ENCODE assay signal across 17 cellular contexts in genomic region chr6:105794870-105795269, GRCh38.
A peak's percentile ranks its signal among the peaks of the same experiment; 100 is the strongest.
DNase-seq lines count a peak whose midpoint lies in the region; ATAC-seq and TF ChIP-seq lines count a peak whose summit lies in the region.
"Had no signal": no experiment of that assay in that cellular context is flagged by ENCODE, and none has a peak within 500 bp of the region (broad histone marks: within the 10 kb centered on the region; RNA-seq: fewer than 3 reads in every experiment).

No MANE protein-coding gene starts in this region.

- CTCF ChIA-PET in activated CD8-positive, alpha-beta T cell treated with anti-CD3 and anti-CD28 coated beads for 36 hours (lab: Charles Lee), result no interaction called here
- CTCF ChIA-PET in activated CD8-positive, alpha-beta T cell treated with anti-CD3 and anti-CD28 coated beads, Interleukin-2, amount 10 ng/mL, durations not matched to agents 7 days and 5 days (lab: Charles Lee), result no interaction called here
- CTCF ChIA-PET in PC-9 (lab: Charles Lee), result interaction anchor here (0.6 kb wide), 1 partner anchor 299 kb away, joined by 3 read pairs; no protein-coding TSS in a partner anchor

- H3K9me2 ChIP-seq in PC-9 (ENCODE audit: insufficient read depth), result no peaks in the 10 kb centered on the region

- no peak for TF ChIP-seq CTCF in activated CD8-positive, alpha-beta T cell treated with anti-CD3 and anti-CD28 coated beads for 36 hours (IDR thresholded peaks at IDR 0.05)
- TF ChIP-seq CTCF in GM10266 (IDR thresholded peaks at IDR 0.05; ENCODE audit: control insufficient read depth, insufficient read depth, low read depth, missing control alignments) (no peak), PC-9 (conservative IDR thresholded peaks at IDR 0.05) (no peak), psoas muscle (IDR thresholded peaks at IDR 0.05) (no peak)

- intact Hi-C loops in activated CD8-positive, alpha-beta T cell treated with anti-CD3 and anti-CD28 coated beads for 36 hours (cut with micrococcal nuclease), result no loop called here
- intact Hi-C loops in PC-9 (cut with micrococcal nuclease; ENCODE audit: unreplicated experiment), result loop anchor here (5.0 to 10.0 kb wide), 2 partner anchors 292 to 430 kb away; partner anchors contain the start of gene PRDM1
- intact Hi-C loops in psoas muscle (cut with DNase I), result loop anchor here in 1 of 2 donors (5.0 to 10.0 kb wide), 2 partner anchors 200 to 292 kb away; partner anchors contain the start of gene PRDM1

- no peak for DNase-seq in activated CD8-positive, alpha-beta T cell treated with anti-CD3 and anti-CD28 coated beads for 36 hours
- no peak for DNase-seq in activated CD8-positive, alpha-beta T cell treated with anti-CD3 and anti-CD28 coated beads, Interleukin-2, amount 10 ng/mL, durations not matched to agents 7 days and 5 days
- DNase-seq in GM10266 (ENCODE audit: extremely low spot score), result peak; percentile 14
- peak in 1 of 2 experiments; percentile 59 for DNase-seq in PC-9
- no peak for DNase-seq in psoas muscle
- no peak for DNase-seq in NCI-H748 (lab: John Stamatoyannopoulos, UW; ENCODE audit: unreplicated experiment)
- DNase-seq in NCI-H1694 treated with DMSO at 0.1 percent for 48 hours (lab: John Stamatoyannopoulos, UW), result no peak
- no peak for DNase-seq in MV-4-11 (lab: John Stamatoyannopoulos, UW)
- DNase-seq: activated CD8-positive, alpha-beta memory T cell treated with anti-CD3 and anti-CD28 coated beads, Interleukin-2, amount 50 U/mL, for 4 hours; activated naive CD4-positive, alpha-beta T cell treated with anti-CD3 and anti-CD28 coated beads for 36 hours; CD8-positive, alpha-beta T cell; effector memory CD8-positive, alpha-beta T cell; NCI-H524 treated with DMSO at 0.1 percent for 48 hours; SIG-M5; stimulated activated CD4-positive, alpha-beta T cell treated with anti-CD3 and anti-CD28 coated beads, Interleukin-12 subunit alpha, Interleukin-12 subunit beta, amount 100 ng/mL, for 4 hours; T-helper 2 cell had no signal

- H3K4me2 ChIP-seq in PC-9, result peak overlapping the region; percentile 54

- H3K9me3 ChIP-seq in PC-9 (ENCODE audit: insufficient read depth, low read depth), result no peaks in the 10 kb centered on the region
- H3K9me3 ChIP-seq in psoas muscle, result no peaks in the 10 kb centered on the region
- H3K9me3 ChIP-seq: thoracic aorta had no signal

- no TSS peak for BruUV-seq in PC-9 (replicated peaks; lab: Mats Ljungman, UMichigan)

- 0 out of 2 replicates have a peak overlapping the region, but pooled peaks have one; percentile 69 for H2AFZ ChIP-seq in PC-9

- H3K27ac Mint-ChIP-seq in activated CD8-positive, alpha-beta T cell treated with anti-CD3 and anti-CD28 coated beads for 36 hours, result no peak overlapping the region
- no peak overlapping the region for H3K27ac Mint-ChIP-seq in activated CD8-positive, alpha-beta T cell treated with anti-CD3 and anti-CD28 coated beads, Interleukin-2, amount 10 ng/mL, durations not matched to agents 7 days and 5 days
- H3K27ac Mint-ChIP-seq: activated naive CD4-positive, alpha-beta T cell treated with anti-CD3 and anti-CD28 coated beads for 36 hours; CD8-positive, alpha-beta T cell had no signal

- no peaks in the 10 kb centered on the region for H3K9me3 Mint-ChIP-seq in activated CD8-positive, alpha-beta T cell treated with anti-CD3 and anti-CD28 coated beads for 36 hours
- H3K9me3 Mint-ChIP-seq in activated CD8-positive, alpha-beta T cell treated with anti-CD3 and anti-CD28 coated beads, Interleukin-2, amount 10 ng/mL, durations not matched to agents 7 days and 5 days (ENCODE audit: insufficient read depth), result no peaks in the 10 kb centered on the region
- H3K9me3 Mint-ChIP-seq: activated naive CD4-positive, alpha-beta T cell treated with anti-CD3 and anti-CD28 coated beads for 36 hours; CD8-positive, alpha-beta T cell; effector memory CD8-positive, alpha-beta T cell had no signal

- peak overlapping the region; percentile 84 for H3K27ac ChIP-seq in PC-9
- H3K27ac ChIP-seq in psoas muscle, result peak overlapping the region; percentile 78
- H3K27ac ChIP-seq: thoracic aorta had no signal

- peaks cover 37% of the 10 kb centered on the region for H3F3A ChIP-seq in PC-9 (ENCODE audit: insufficient read depth, low read depth)

- H3K36me3 ChIP-seq in PC-9 (ENCODE audit: low read depth), result no peaks in the 10 kb centered on the region
- H3K36me3 ChIP-seq in psoas muscle (ENCODE audit: insufficient read depth in 1 of 2, low read depth in 1 of 2), result no peaks in the 10 kb centered on the region
- H3K36me3 ChIP-seq: thoracic aorta had no signal

- POLR2A ChIA-PET in activated CD8-positive, alpha-beta T cell treated with anti-CD3 and anti-CD28 coated beads for 36 hours (lab: Charles Lee), result no interaction called here
- POLR2A ChIA-PET in activated CD8-positive, alpha-beta T cell treated with anti-CD3 and anti-CD28 coated beads, Interleukin-2, amount 10 ng/mL, durations not matched to agents 7 days and 5 days (lab: Charles Lee), result no interaction called here
- POLR2A ChIA-PET in PC-9 (lab: Charles Lee; ENCODE audit: unreplicated experiment), result no interaction called here

- no peak overlapping the region for H3K4me3 ChIP-seq in PC-9
- no peak overlapping the region for H3K4me3 ChIP-seq in psoas muscle
- H3K4me3 ChIP-seq: thoracic aorta had no signal

- no peaks in the 10 kb centered on the region for H3K36me3 Mint-ChIP-seq in activated CD8-positive, alpha-beta T cell treated with anti-CD3 and anti-CD28 coated beads for 36 hours (ENCODE audit: low read depth)
- no peaks in the 10 kb centered on the region for H3K36me3 Mint-ChIP-seq in activated CD8-positive, alpha-beta T cell treated with anti-CD3 and anti-CD28 coated beads, Interleukin-2, amount 10 ng/mL, durations not matched to agents 7 days and 5 days (ENCODE audit: low read depth)
- H3K36me3 Mint-ChIP-seq: CD8-positive, alpha-beta T cell had no signal

- no peak overlapping the region for H3K4me3 Mint-ChIP-seq in activated CD8-positive, alpha-beta T cell treated with anti-CD3 and anti-CD28 coated beads for 36 hours
- no peak overlapping the region for H3K4me3 Mint-ChIP-seq in activated CD8-positive, alpha-beta T cell treated with anti-CD3 and anti-CD28 coated beads, Interleukin-2, amount 10 ng/mL, durations not matched to agents 7 days and 5 days
- H3K4me3 Mint-ChIP-seq: activated naive CD4-positive, alpha-beta T cell treated with anti-CD3 and anti-CD28 coated beads for 36 hours; CD8-positive, alpha-beta T cell; effector memory CD8-positive, alpha-beta T cell had no signal

- no peaks in the 10 kb centered on the region for H4K20me1 ChIP-seq in PC-9 (ENCODE audit: insufficient read depth)

- peaks cover 61% of the 10 kb centered on the region for H3K4me1 ChIP-seq in PC-9 (replicated peaks; ENCODE audit: insufficient read depth)
- peaks cover 52% of the 10 kb centered on the region for H3K4me1 ChIP-seq in psoas muscle

- peak; percentile 35 for ATAC-seq in activated CD8-positive, alpha-beta T cell treated with anti-CD3 and anti-CD28 coated beads for 36 hours
- no peak for ATAC-seq in activated CD8-positive, alpha-beta T cell treated with anti-CD3 and anti-CD28 coated beads, Interleukin-2, amount 10 ng/mL, durations not matched to agents 7 days and 5 days
- ATAC-seq in psoas muscle, result no peak
- ATAC-seq: CD8-positive, alpha-beta T cell; effector memory CD8-positive, alpha-beta T cell had no signal

- H3K4me1 Mint-ChIP-seq in activated CD8-positive, alpha-beta T cell treated with anti-CD3 and anti-CD28 coated beads for 36 hours (ENCODE audit: low read depth), result peaks cover 38% of the 10 kb centered on the region
- H3K4me1 Mint-ChIP-seq in activated CD8-positive, alpha-beta T cell treated with anti-CD3 and anti-CD28 coated beads, Interleukin-2, amount 10 ng/mL, durations not matched to agents 7 days and 5 days (ENCODE audit: low read depth), result peaks cover 44% of the 10 kb centered on the region

- no peaks in the 10 kb centered on the region for H3K27me3 ChIP-seq in PC-9 (ENCODE audit: insufficient read depth, low read depth)
- no peaks in the 10 kb centered on the region for H3K27me3 ChIP-seq in psoas muscle (ENCODE audit: insufficient read depth in 3 of 3, low read length in 2 of 3)

- no peaks in the 10 kb centered on the region for H3K79me2 ChIP-seq in PC-9 (ENCODE audit: low read depth)

- H3K27me3 Mint-ChIP-seq in activated CD8-positive, alpha-beta T cell treated with anti-CD3 and anti-CD28 coated beads for 36 hours, result no peaks in the 10 kb centered on the region
- H3K27me3 Mint-ChIP-seq in activated CD8-positive, alpha-beta T cell treated with anti-CD3 and anti-CD28 coated beads, Interleukin-2, amount 10 ng/mL, durations not matched to agents 7 days and 5 days (ENCODE audit: low read depth), result no peaks in the 10 kb centered on the region
- H3K27me3 Mint-ChIP-seq: effector memory CD8-positive, alpha-beta T cell had no signal

- 42 to 66% (median 52%) methylated on average over 5 of the region's 5 CpGs for WGBS in psoas muscle, 3 donors
